1 cellular context compared by ENCODE assay signal in the genomic region with DNA sequence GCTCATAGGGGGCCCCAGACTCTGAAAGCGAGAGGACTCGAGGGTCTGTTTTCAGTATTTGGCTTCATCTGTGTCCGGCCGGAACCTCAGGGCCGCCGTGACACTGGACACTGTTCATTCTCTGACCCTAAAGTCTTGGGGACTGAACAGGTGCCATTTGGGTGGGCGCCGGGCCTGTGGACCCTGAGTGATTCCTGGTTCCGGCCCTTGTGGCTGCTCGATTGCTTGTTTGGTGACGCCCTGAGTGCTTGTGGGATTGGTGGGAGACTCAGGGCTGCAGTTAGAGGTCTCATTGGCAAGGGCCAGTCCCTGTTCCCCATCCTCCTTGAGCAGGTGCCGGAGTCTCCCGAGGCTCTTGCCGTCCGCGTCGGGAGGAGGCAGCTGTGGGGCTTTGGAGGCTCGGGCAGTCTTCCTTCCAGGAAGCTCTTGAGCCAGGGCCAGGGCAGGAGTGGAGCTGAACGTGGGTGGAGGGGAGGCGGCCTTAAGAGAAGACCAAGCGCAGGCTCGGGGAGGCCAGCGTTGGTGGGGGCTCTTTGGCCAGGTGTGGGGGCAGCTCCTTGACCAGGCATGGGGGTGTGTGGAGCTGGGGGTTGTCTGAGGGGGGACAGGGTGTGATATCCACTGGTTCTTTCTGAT.
TF ChIP-seq lines count a peak whose summit lies in the region.

No MANE protein-coding gene starts in this region.

TF ChIP-seq in HepG2, 621 proteins besides CTCF, POLR2A, EP300 and RAD21:
- TF ChIP-seq, protein P1, sequence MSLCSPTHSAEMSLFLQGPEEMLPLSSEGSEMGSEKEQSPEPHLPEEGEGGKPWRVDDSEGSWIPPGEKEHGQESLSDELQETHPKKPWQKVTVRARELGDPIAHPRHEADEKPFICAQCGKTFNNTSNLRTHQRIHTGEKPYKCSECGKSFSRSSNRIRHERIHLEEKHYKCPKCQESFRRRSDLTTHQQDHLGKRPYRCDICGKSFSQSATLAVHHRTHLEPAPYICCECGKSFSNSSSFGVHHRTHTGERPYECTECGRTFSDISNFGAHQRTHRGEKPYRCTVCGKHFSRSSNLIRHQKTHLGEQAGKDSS (CRISPR knock-in tag; IDR thresholded peaks at IDR 0.05; ENCODE audit: borderline replicate concordance, low read depth) = no peak
- TF ChIP-seq AGO2 (optimal IDR thresholded peaks at IDR 0.05; ENCODE audit: low read depth, low read length) (peak; percentile 57), AGO1 (IDR thresholded peaks at IDR 0.05; ENCODE audit: low read depth, low read length, poor library complexity, severe bottlenecking) (peak; percentile 15), POLR2G (IDR thresholded peaks at IDR 0.05; ENCODE audit: low read depth, low read length) (0 out of 2 replicates have a peak, but pooled peaks have one; percentile 5), AKAP8 (CRISPR knock-in tag; IDR thresholded peaks at IDR 0.05) (0 out of 2 replicates have a peak, but pooled peaks have one; percentile 30), ZNF563 (CRISPR knock-in tag; IDR thresholded peaks at IDR 0.05) (0 out of 2 replicates have a peak, but pooled peaks have one; percentile 23)
- TF ChIP-seq, protein P2, sequence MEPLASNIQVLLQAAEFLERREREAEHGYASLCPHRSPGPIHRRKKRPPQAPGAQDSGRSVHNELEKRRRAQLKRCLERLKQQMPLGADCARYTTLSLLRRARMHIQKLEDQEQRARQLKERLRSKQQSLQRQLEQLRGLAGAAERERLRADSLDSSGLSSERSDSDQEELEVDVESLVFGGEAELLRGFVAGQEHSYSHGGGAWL (CRISPR knock-in tag; IDR thresholded peaks at IDR 0.05) = no peak
